Comparison of ENCODE assay signal across 8 cellular contexts in the genomic region with DNA sequence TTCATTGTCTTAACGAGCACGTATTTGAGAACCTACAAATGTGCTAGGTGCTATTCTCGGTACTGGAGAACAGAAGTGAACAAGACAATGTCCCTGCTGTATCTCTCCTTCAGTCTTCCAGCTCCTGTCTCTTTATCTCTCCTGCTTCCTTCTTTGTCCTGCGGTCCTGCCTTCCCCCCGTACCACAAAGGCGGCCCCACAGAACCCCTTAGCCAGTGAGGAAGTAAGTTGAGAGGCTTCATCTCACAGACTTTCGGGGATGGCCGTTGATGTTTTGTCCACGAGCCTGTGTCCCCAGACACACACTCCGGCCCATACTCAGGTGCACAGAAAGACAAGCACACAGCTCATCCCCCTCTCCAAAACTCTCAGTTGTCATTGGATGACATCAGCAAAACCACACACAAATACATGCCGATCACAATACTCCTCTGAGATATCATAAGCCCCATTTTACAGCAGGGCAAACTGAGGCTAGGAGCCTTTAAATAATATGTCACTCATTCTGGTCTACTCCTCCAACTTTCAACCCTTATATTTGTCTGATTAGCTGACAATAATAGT. TPM values are rescaled to one million over a fixed set of nuclear protein-coding genes. Genes with fewer than 3 reads are reported as not detected.
DNase-seq lines count a peak whose midpoint lies in the region; ATAC-seq and TF ChIP-seq lines count a peak whose summit lies in the region.

No MANE protein-coding gene starts in this region.

- no peak for ATAC-seq in GM18858 (IDR thresholded peaks at IDR 0.05; ENCODE audit: unreplicated experiment)

- H3K4me3 ChIP-seq in BLaER1 (peak overlapping the region; percentile 72), Loucy (ENCODE audit: low read length, poor library complexity, severe bottlenecking) (peak overlapping the region; percentile 90), mammary epithelial cell (replicated peaks in 1 of 3; ENCODE audit: insufficient read depth in 1 of 3, low read depth in 2 of 3, low read length in 3 of 3) (peak overlapping the region; percentile 60 to 74 (median 62)), muscle layer of colon (ENCODE audit: low read depth in 1 of 2, low read length in 2 of 2) (peak overlapping the region; percentile 43 to 67)

- BruUV-seq in mammary epithelial cell (replicated peaks; lab: Mats Ljungman, UMichigan): no TSS peak

- no peak for DNase-seq in mammary epithelial cell
- DNase-seq in NCI-H128 (lab: John Stamatoyannopoulos, UW; ENCODE audit: unreplicated experiment): no peak
- no peak for DNase-seq in activated naive CD4-positive, alpha-beta T cell treated with Interleukin-2 at 50 U/mL for 16 hours
- no peak for DNase-seq in DMS 273 treated with DMSO at 0.1 percent for 48 hours (lab: John Stamatoyannopoulos, UW)

- peak overlapping the region; percentile 80 for H3K4me2 ChIP-seq in BLaER1
- peak overlapping the region; percentile 77 for H3K4me2 ChIP-seq in Loucy (ENCODE audit: low read depth, low read length, poor library complexity, severe bottlenecking)
- H3K4me2 ChIP-seq in mammary epithelial cell (ENCODE audit: insufficient read depth, low read depth, low read length): peak overlapping the region; percentile 82

- H3K9me2 ChIP-seq in Loucy (replicated peaks; ENCODE audit: low read depth, low read length): no peaks in the 10 kb centered on the region

- no peaks in the 10 kb centered on the region for H3K9me3 ChIP-seq in BLaER1
- H3K9me3 ChIP-seq in Loucy (ENCODE audit: insufficient read depth, low read depth, low read length): no peaks in the 10 kb centered on the region
- H3K9me3 ChIP-seq in mammary epithelial cell (replicated peaks; ENCODE audit: insufficient read depth, low read length): no peaks in the 10 kb centered on the region
- no peaks in the 10 kb centered on the region for H3K9me3 ChIP-seq in muscle layer of colon (ENCODE audit: low read length)

- TF ChIP-seq CTCF in Loucy (conservative IDR thresholded peaks at IDR 0.05; ENCODE audit: low read length) (no peak), mammary epithelial cell (conservative IDR thresholded peaks at IDR 0.05 in 1 of 2, IDR thresholded peaks at IDR 0.05 in 1 of 2; ENCODE audit: extremely low read depth in 1 of 2, insufficient read depth in 1 of 2, low read depth in 1 of 2, low read length in 2 of 2) (no peak)

- CTCF ChIA-PET in mammary epithelial cell (lab: Charles Lee; ENCODE audit: low non-redundant PET): interaction anchor here (0.9 kb wide), 1 partner anchor 28 kb away, joined by 5 read pairs; no protein-coding TSS in a partner anchor

- H3K79me2 ChIP-seq in Loucy (ENCODE audit: insufficient read depth, low read length) (peaks cover 20% of the 10 kb centered on the region; the same call in 1 of the 2 replicates), mammary epithelial cell (ENCODE audit: insufficient read depth, low read length) (no peaks in the 10 kb centered on the region)

- no peaks in the 10 kb centered on the region for H3K27me3 ChIP-seq in BLaER1
- H3K27me3 ChIP-seq in Loucy (ENCODE audit: insufficient read depth, low read length, poor library complexity, severe bottlenecking): no peaks in the 10 kb centered on the region
- no peaks in the 10 kb centered on the region for H3K27me3 ChIP-seq in mammary epithelial cell (ENCODE audit: insufficient read depth, low read length)
- H3K27me3 ChIP-seq in muscle layer of colon (ENCODE audit: control insufficient read depth in 1 of 2, insufficient read depth in 2 of 2, low read length in 2 of 2): no peaks in the 10 kb centered on the region

- H2AFZ ChIP-seq in Loucy (ENCODE audit: low read length) (no peak overlapping the region), mammary epithelial cell (ENCODE audit: low read depth, low read length) (peak overlapping the region; percentile 93)

- intact Hi-C loops in mammary epithelial cell (cut with micrococcal nuclease): no loop called here

- H3K9ac ChIP-seq in BLaER1 (no peak overlapping the region), Loucy (ENCODE audit: low read depth, low read length, poor library complexity, severe bottlenecking) (peak overlapping the region; percentile 93), mammary epithelial cell (ENCODE audit: insufficient read depth, low read length) (peak overlapping the region; percentile 78), muscle layer of colon (ENCODE audit: low read length) (peak overlapping the region; percentile 8)

- H3K4me1 ChIP-seq in BLaER1: peaks cover 49% of the 10 kb centered on the region
- peaks cover 33% of the 10 kb centered on the region for H3K4me1 ChIP-seq in Loucy (ENCODE audit: insufficient read depth, low read length, poor library complexity, severe bottlenecking)
- H3K4me1 ChIP-seq in mammary epithelial cell (ENCODE audit: insufficient read depth, low read length): peaks cover 34% of the 10 kb centered on the region
- peaks cover 40% of the 10 kb centered on the region for H3K4me1 ChIP-seq in muscle layer of colon (ENCODE audit: insufficient read depth, low read length)

- in situ Hi-C loops in mammary epithelial cell (cut with MboI; ENCODE audit: low sequenced_read_pairs in 2 of 2): no loop called here

- no peak overlapping the region for H3K27ac ChIP-seq in BLaER1
- H3K27ac ChIP-seq in mammary epithelial cell (ENCODE audit: insufficient read depth, low read depth, low read length): peak overlapping the region; percentile 77
- peak overlapping the region; percentile 93 for H3K27ac ChIP-seq in muscle layer of colon (ENCODE audit: low read depth, low read length)

- dilution Hi-C loops in mammary epithelial cell (cut with HindIII; ENCODE audit: low sequenced_read_pairs): no loop called here

- H4K20me1 ChIP-seq in BLaER1 (0 out of 2 replicates have a peak, but pooled peaks cover 6% of the 10 kb centered on the region), Loucy (ENCODE audit: insufficient read depth, low read length, poor library complexity, severe bottlenecking) (peaks cover 5% of the 10 kb centered on the region), mammary epithelial cell (ENCODE audit: insufficient read depth, low read length) (no peaks in the 10 kb centered on the region)

- H3K36me3 ChIP-seq in BLaER1 (no peaks in the 10 kb centered on the region), Loucy (ENCODE audit: insufficient read depth, low read length) (no peaks in the 10 kb centered on the region), mammary epithelial cell (ENCODE audit: insufficient read depth, low read length) (no peaks in the 10 kb centered on the region), muscle layer of colon (ENCODE audit: insufficient read depth, low read length) (no peaks in the 10 kb centered on the region)

- no peaks in the 10 kb centered on the region for H3F3A ChIP-seq in Loucy (ENCODE audit: low read depth)

- WGBS in mammary epithelial cell (ENCODE audit: low coverage, missing lambda C conversion rate): 47% methylated on average over 11 of the region's 11 CpGs

RNA-seq across cellular contexts. Expression of gene SWSAP1, which starts 0.5 kb away (rescaled TPM):
- total RNA-seq in mammary epithelial cell: 1 to 10 TPM in 1 of 2 donors, under 1 TPM in 1; 0.67 to 2.3 TPM
- polyA plus RNA-seq in mammary epithelial cell: 1.8 TPM
- 1.2 TPM for polyA minus RNA-seq in mammary epithelial cell

RNA-seq across cellular contexts. Expression of gene EPOR, which starts 10.1 kb away (rescaled TPM):
- total RNA-seq in mammary epithelial cell: 1 to 10 TPM in 1 of 2 donors, not detected in 1; 1.8 TPM
- 1.3 TPM for polyA plus RNA-seq in mammary epithelial cell
- 5.2 TPM for polyA minus RNA-seq in mammary epithelial cell

RNA-seq across cellular contexts. Expression of gene PLPPR2, which starts 18.7 kb away (rescaled TPM):
- total RNA-seq in mammary epithelial cell: 10 to 100 TPM in 1 of 2 donors, 1 to 10 TPM in 1; 5.0 to 25.2 TPM
- 8.5 TPM for polyA plus RNA-seq in mammary epithelial cell
- 8.4 TPM for polyA minus RNA-seq in mammary epithelial cell

RNA-seq across cellular contexts. Expression of gene CCDC159, which starts 27.6 kb away (rescaled TPM):
- 10 to 100 TPM in 1 of 2 donors, 1 to 10 TPM in 1; 4.0 to 10.9 TPM for total RNA-seq in mammary epithelial cell
- polyA plus RNA-seq in mammary epithelial cell: 6.0 TPM
- polyA minus RNA-seq in mammary epithelial cell: not detected

RNA-seq across cellular contexts. Expression of gene TMEM205, which starts 27.9 kb away (rescaled TPM):
- total RNA-seq in mammary epithelial cell: 10 to 100 TPM; 57.5 to 72.0 TPM
- 130 TPM for polyA plus RNA-seq in mammary epithelial cell
- 73.8 TPM for polyA minus RNA-seq in mammary epithelial cell
